Comparison of ENCODE assay signal across 24 cellular contexts in genomic region chr17:82961366-82962162, GRCh38.
A peak's percentile ranks its signal among the peaks of the same experiment; 100 is the strongest.
DNase-seq lines count a peak whose midpoint lies in the region; ATAC-seq and TF ChIP-seq lines count a peak whose summit lies in the region.
"Had no signal": no experiment of that assay in that cellular context is flagged by ENCODE, and none has a peak within 500 bp of the region (broad histone marks: within the 10 kb centered on the region; RNA-seq: fewer than 3 reads in every experiment).

No MANE protein-coding gene starts in this region.

- TF ChIP-seq POLR2A in testis (IDR thresholded peaks at IDR 0.05): no peak

- H3K36me3 Mint-ChIP-seq in activated naive CD8-positive, alpha-beta T cell treated with anti-CD3 and anti-CD28 coated beads, Interleukin-2, amount 10 ng/mL, durations not matched to agents 7 days and 5 days: peaks cover 9% of the 10 kb centered on the region
- peaks cover 5% of the 10 kb centered on the region for H3K36me3 Mint-ChIP-seq in activated naive CD8-positive, alpha-beta T cell treated with anti-CD3 and anti-CD28 coated beads for 36 hours

- H3K4me3 ChIP-seq in left lung (no peak overlapping the region), testis (no peak overlapping the region)
- H3K4me3 ChIP-seq: adrenal gland, esophagus squamous epithelium, gastroesophageal sphincter had no signal

- ATAC-seq in activated naive CD8-positive, alpha-beta T cell treated with anti-CD3 and anti-CD28 coated beads, Interleukin-2, amount 10 ng/mL, durations not matched to agents 7 days and 5 days (ENCODE audit: low read depth): no peak
- ATAC-seq in left lung: no peak
- ATAC-seq: activated CD4-positive, alpha-beta T cell treated with anti-CD3 and anti-CD28 coated beads for 36 hours; gastroesophageal sphincter; right cardiac atrium had no signal

- H3K27ac Mint-ChIP-seq in activated naive CD8-positive, alpha-beta T cell treated with anti-CD3 and anti-CD28 coated beads, Interleukin-2, amount 10 ng/mL, durations not matched to agents 7 days and 5 days: no peak overlapping the region
- H3K27ac Mint-ChIP-seq in activated naive CD8-positive, alpha-beta T cell treated with anti-CD3 and anti-CD28 coated beads for 36 hours: no peak overlapping the region
- H3K27ac Mint-ChIP-seq: activated CD4-positive, alpha-beta T cell treated with anti-CD3 and anti-CD28 coated beads for 36 hours; activated T-helper 2 cell treated with anti-CD3 and anti-CD28 coated beads, Interferon-gamma antibody, Interleukin-2, Interleukin-4, amounts not matched to agents 10 μg/mL and 5 μg/mL and 100 μg/mL, durations not matched to agents 14 hours and 24 hours and 36 hours; endodermal cell; memory B cell had no signal

- H3K27ac ChIP-seq in RWPE1: peak overlapping the region; percentile 3; the same call in 1 of the 2 replicates
- no peak overlapping the region for H3K27ac ChIP-seq in left lung
- no peak overlapping the region for H3K27ac ChIP-seq in testis
- H3K27ac ChIP-seq: adrenal gland, brain microvascular endothelial cell, esophagus squamous epithelium, gastroesophageal sphincter, HL-60 had no signal

- POLR2A ChIA-PET in activated naive CD8-positive, alpha-beta T cell treated with anti-CD3 and anti-CD28 coated beads, Interleukin-2, amount 10 ng/mL, durations not matched to agents 7 days and 5 days (lab: Charles Lee): no interaction called here
- POLR2A ChIA-PET in RWPE1 (lab: Yijun Ruan, JAX; ENCODE audit: low non-redundant PET): no interaction called here

- intact Hi-C loops in left lung (cut with DNase I) (loop anchor here in 1 of 2 donors (5.0 kb wide), 1 partner anchor 179 kb away; no protein-coding TSS in a partner anchor), testis (cut with DNase I; ENCODE audit: low total_unique reads) (no loop called here)

- no peaks in the 10 kb centered on the region for H3K27me3 Mint-ChIP-seq in activated naive CD8-positive, alpha-beta T cell treated with anti-CD3 and anti-CD28 coated beads, Interleukin-2, amount 10 ng/mL, durations not matched to agents 7 days and 5 days
- no peaks in the 10 kb centered on the region for H3K27me3 Mint-ChIP-seq in activated naive CD8-positive, alpha-beta T cell treated with anti-CD3 and anti-CD28 coated beads for 36 hours
- H3K27me3 Mint-ChIP-seq: activated CD4-positive, alpha-beta T cell treated with anti-CD3 and anti-CD28 coated beads for 36 hours; memory B cell had no signal

- H3K27me3 ChIP-seq in left lung: no peaks in the 10 kb centered on the region
- no peaks in the 10 kb centered on the region for H3K27me3 ChIP-seq in testis
- H3K27me3 ChIP-seq: adrenal gland, brain microvascular endothelial cell, esophagus squamous epithelium, gastroesophageal sphincter had no signal

- no peak overlapping the region for H3K4me3 Mint-ChIP-seq in activated naive CD8-positive, alpha-beta T cell treated with anti-CD3 and anti-CD28 coated beads, Interleukin-2, amount 10 ng/mL, durations not matched to agents 7 days and 5 days
- no peak overlapping the region for H3K4me3 Mint-ChIP-seq in activated naive CD8-positive, alpha-beta T cell treated with anti-CD3 and anti-CD28 coated beads for 36 hours
- H3K4me3 Mint-ChIP-seq: activated CD4-positive, alpha-beta T cell treated with anti-CD3 and anti-CD28 coated beads for 36 hours; endodermal cell; memory B cell had no signal

- WGBS in testis, 2 donors: 87 to 94% methylated on average over 16 to 19 of the region's 19 CpGs

- H3K4me1 ChIP-seq in left lung (peaks cover 4 to 11% of the 10 kb centered on the region in 2 donors), testis (peaks cover 9% of the 10 kb centered on the region)

- H3K9me3 ChIP-seq in left lung (no peaks in the 10 kb centered on the region), testis (no peaks in the 10 kb centered on the region)
- H3K9me3 ChIP-seq: adrenal gland, esophagus squamous epithelium, gastroesophageal sphincter had no signal

- H3K36me3 ChIP-seq in left lung (peaks cover 0 to 30% of the 10 kb centered on the region in 2 donors), testis (ENCODE audit: low read depth, missing control alignments) (no peaks in the 10 kb centered on the region)
- H3K36me3 ChIP-seq: adrenal gland, brain microvascular endothelial cell had no signal

- DNase-seq in activated naive CD8-positive, alpha-beta T cell treated with anti-CD3 and anti-CD28 coated beads, Interleukin-2, amount 10 ng/mL, durations not matched to agents 7 days and 5 days: peak; percentile 23
- no peak for DNase-seq in activated naive CD8-positive, alpha-beta T cell treated with anti-CD3 and anti-CD28 coated beads for 36 hours
- DNase-seq in RWPE1 (ENCODE audit: low spot score) (no peak), left lung (peak; percentile 26 to 61), testis (peak; percentile 12), T-helper 9 cell (no peak), A172 (ENCODE audit: low spot score) (no peak)
- no peak for DNase-seq in stimulated activated CD4-positive, alpha-beta T cell treated with anti-CD3 and anti-CD28 coated beads, Interleukin-2, amount 100 ng/mL, for 48 hours
- DNase-seq: ACHN; activated CD4-positive, alpha-beta T cell treated with anti-CD3 and anti-CD28 coated beads for 36 hours; adrenal gland; brain microvascular endothelial cell; C1 segment of cervical spinal cord; endodermal cell; esophagus squamous epithelium; NCI-H524; SHP77; stimulated activated CD4-positive, alpha-beta T cell treated with anti-CD3 and anti-CD28 coated beads, Interleukin-15, amount 100 ng/mL, for 24 hours; stimulated activated CD8-positive, alpha-beta memory T cell treated with anti-CD3 and anti-CD28 coated beads, Interleukin-4, amount 100 ng/mL, for 48 hours had no signal

- TF ChIP-seq CTCF in RWPE1 (conservative IDR thresholded peaks at IDR 0.05; ENCODE audit: low read depth): no peak
- TF ChIP-seq CTCF in left lung (IDR thresholded peaks at IDR 0.05): no peak
- no peak for TF ChIP-seq CTCF in testis (IDR thresholded peaks at IDR 0.05)

- H3K4me1 Mint-ChIP-seq in activated naive CD8-positive, alpha-beta T cell treated with anti-CD3 and anti-CD28 coated beads, Interleukin-2, amount 10 ng/mL, durations not matched to agents 7 days and 5 days: peaks cover 6% of the 10 kb centered on the region
- H3K4me1 Mint-ChIP-seq in activated naive CD8-positive, alpha-beta T cell treated with anti-CD3 and anti-CD28 coated beads for 36 hours: peaks cover 3% of the 10 kb centered on the region

- CTCF ChIA-PET in RWPE1 (lab: Yijun Ruan, JAX): no interaction called here

- peaks cover 4% of the 10 kb centered on the region for H3K9me3 Mint-ChIP-seq in activated naive CD8-positive, alpha-beta T cell treated with anti-CD3 and anti-CD28 coated beads, Interleukin-2, amount 10 ng/mL, durations not matched to agents 7 days and 5 days
- no peaks in the 10 kb centered on the region for H3K9me3 Mint-ChIP-seq in activated naive CD8-positive, alpha-beta T cell treated with anti-CD3 and anti-CD28 coated beads for 36 hours
- H3K9me3 Mint-ChIP-seq: activated T-helper 2 cell treated with anti-CD3 and anti-CD28 coated beads, Interferon-gamma antibody, Interleukin-2, Interleukin-4, amounts not matched to agents 10 μg/mL and 5 μg/mL and 100 μg/mL, durations not matched to agents 14 hours and 24 hours and 36 hours; endodermal cell had no signal

Comparison
In these comparisons a context has a peak if more than half of its experiments do, and no peak if none do; other contexts are left out.
1. DNase-seq: peak in activated naive CD8-positive, alpha-beta T cell treated with anti-CD3 and anti-CD28 coated beads, Interleukin-2, amount 10 ng/mL, durations not matched to agents 7 days and 5 days (single experiment), left lung (2 of 2) and testis (single experiment); none in activated naive CD8-positive, alpha-beta T cell treated with anti-CD3 and anti-CD28 coated beads for 36 hours (single experiment), RWPE1 (single experiment), T-helper 9 cell (single experiment), stimulated activated CD4-positive, alpha-beta T cell treated with anti-CD3 and anti-CD28 coated beads, Interleukin-2, amount 100 ng/mL, for 48 hours (0 of 2) and A172 (single experiment).